In genomic region chr16:82630219-82630618, GRCh38 we compare ENCODE assay signal across 16 cellular contexts. TPM values are rescaled to one million over a fixed set of nuclear protein-coding genes. Genes with fewer than 3 reads are reported as not detected.
A peak's percentile ranks its signal among the peaks of the same experiment; 100 is the strongest.
DNase-seq lines count a peak whose midpoint lies in the region; ATAC-seq, FAIRE-seq and TF ChIP-seq lines count a peak whose summit lies in the region.
"Had no signal": no experiment of that assay in that cellular context is flagged by ENCODE, and none has a peak within 500 bp of the region (broad histone marks: within the 10 kb centered on the region; RNA-seq: fewer than 3 reads in every experiment).

No MANE protein-coding gene starts in this region.

- H3K36me3 ChIP-seq in brain microvascular endothelial cell (replicated peaks): no peaks in the 10 kb centered on the region
- peaks cover 38% of the 10 kb centered on the region for H3K36me3 ChIP-seq in mesodermal cell (ENCODE audit: control insufficient read depth, insufficient read depth, low read length)
- H3K36me3 ChIP-seq in upper lobe of left lung: no peaks in the 10 kb centered on the region

- H3K4me1 Mint-ChIP-seq in HFFc6 (ENCODE audit: low read depth): peaks cover 70% of the 10 kb centered on the region

- H3K27ac Mint-ChIP-seq in HFFc6: peak overlapping the region; percentile 86
- H3K27ac Mint-ChIP-seq: activated CD4-positive, alpha-beta memory T cell treated with anti-CD3 and anti-CD28 coated beads, Interleukin-2, amount 10 ng/mL, durations not matched to agents 7 days and 5 days; activated T-helper 2 cell treated with anti-CD3 and anti-CD28 coated beads, Interferon-gamma antibody, Interleukin-2, Interleukin-4, amounts not matched to agents 10 μg/mL and 5 μg/mL and 100 μg/mL, durations not matched to agents 14 hours and 24 hours and 36 hours; effector memory CD8-positive, alpha-beta T cell had no signal

- FAIRE-seq in A549 (lab: Jason Lieb, UNC): no peak

- POLR2A ChIA-PET in A549 (lab: Yijun Ruan, JAX): no interaction called here

- CTCF ChIA-PET in A549 (lab: Yijun Ruan, JAX): interaction anchor here (1.0 to 2.1 kb wide), 10 partner anchors 9 to 726 kb away, joined by 3 to 5 read pairs (median 4); no protein-coding TSS in a partner anchor

- H3K9me3 Mint-ChIP-seq in HFFc6: no peaks in the 10 kb centered on the region
- H3K9me3 Mint-ChIP-seq: activated CD4-positive, alpha-beta memory T cell treated with anti-CD3 and anti-CD28 coated beads, Interleukin-2, amount 10 ng/mL, durations not matched to agents 7 days and 5 days; activated T-helper 2 cell treated with anti-CD3 and anti-CD28 coated beads, Interferon-gamma antibody, Interleukin-2, Interleukin-4, amounts not matched to agents 10 μg/mL and 5 μg/mL and 100 μg/mL, durations not matched to agents 14 hours and 24 hours and 36 hours; effector memory CD8-positive, alpha-beta T cell had no signal

- H3K27me3 Mint-ChIP-seq in HFFc6 (ENCODE audit: insufficient read depth): peaks cover 7% of the 10 kb centered on the region

- H3K4me1 ChIP-seq in A549 (0 out of 3 replicates have a peak, but pooled peaks cover 9% of the 10 kb centered on the region), mesodermal cell (ENCODE audit: control insufficient read depth, insufficient read depth, low read length, poor library complexity, severe bottlenecking) (peaks cover 61% of the 10 kb centered on the region), upper lobe of left lung (peaks cover 0 to 20% (median 14%) of the 10 kb centered on the region in 4 donors)

- TF ChIP-seq EP300 in A549 (IDR thresholded peaks at IDR 0.05) (no peak), upper lobe of left lung (IDR thresholded peaks at IDR 0.05) (no peak)

- peak overlapping the region; percentile 73 for H3K4me3 Mint-ChIP-seq in HFFc6
- H3K4me3 Mint-ChIP-seq: activated CD4-positive, alpha-beta memory T cell treated with anti-CD3 and anti-CD28 coated beads, Interleukin-2, amount 10 ng/mL, durations not matched to agents 7 days and 5 days; effector memory CD8-positive, alpha-beta T cell had no signal

- peak overlapping the region; percentile 43 for H3K4me2 ChIP-seq in A549
- H3K4me2 ChIP-seq: hepatocyte had no signal

- peaks cover 5% of the 10 kb centered on the region; the same call in 1 of the 2 replicates for H3K36me3 Mint-ChIP-seq in HFFc6 (ENCODE audit: low read depth)

- H3K27me3 ChIP-seq in brain microvascular endothelial cell (replicated peaks) (no peaks in the 10 kb centered on the region), upper lobe of left lung (peaks cover 0 to 16% (median 11%) of the 10 kb centered on the region in 4 donors)

- H3K4me3 ChIP-seq in A549: no peak overlapping the region
- H3K4me3 ChIP-seq in brain microvascular endothelial cell (ENCODE audit: low read depth, low read length): no peak overlapping the region
- H3K4me3 ChIP-seq in mesodermal cell (ENCODE audit: extremely low read depth, insufficient read depth, low read length, poor library complexity, severe bottlenecking): peak overlapping the region; percentile 16
- H3K4me3 ChIP-seq in upper lobe of left lung: no peak overlapping the region
- H3K4me3 ChIP-seq: body of pancreas, hepatocyte, lung had no signal

- H3K9me3 ChIP-seq in A549 (no peaks in the 10 kb centered on the region), mesodermal cell (ENCODE audit: control insufficient read depth, low read length) (peaks cover 9% of the 10 kb centered on the region), upper lobe of left lung (no peaks in the 10 kb centered on the region)
- H3K9me3 ChIP-seq: body of pancreas had no signal

- no peak for TF ChIP-seq RAD21 in A549 (conservative IDR thresholded peaks at IDR 0.05 in 1 of 2, IDR thresholded peaks at IDR 0.05 in 1 of 2)

- no peak for DNase-seq in A549 (ENCODE audit: low read depth in 1 of 2, low spot score in 1 of 2)
- DNase-seq in HFFc6: peak; percentile 30
- no peak for DNase-seq in brain microvascular endothelial cell
- no peak for DNase-seq in HPDE6-E6E7 (ENCODE audit: extremely low spot score)
- DNase-seq in NCI-H510A treated with DMSO at 0.1 percent for 48 hours (lab: John Stamatoyannopoulos, UW): no peak
- no peak for DNase-seq in upper lobe of left lung
- DNase-seq: activated CD4-positive, alpha-beta memory T cell treated with anti-CD3 and anti-CD28 coated beads, Interleukin-2, amount 10 ng/mL, durations not matched to agents 7 days and 5 days; body of pancreas; effector memory CD8-positive, alpha-beta T cell; NCI-H1105; Right ventricle myocardium superior had no signal

- ATAC-seq in A549 (no peak), upper lobe of left lung (ENCODE audit: low FRiP score in 2 of 2) (no peak), HG03520 (IDR thresholded peaks at IDR 0.05; ENCODE audit: unreplicated experiment) (no peak)
- ATAC-seq: body of pancreas; effector memory CD8-positive, alpha-beta T cell had no signal

- no peak for TF ChIP-seq POLR2A in A549 (IDR thresholded peaks at IDR 0.05; ENCODE audit: low read length)
- TF ChIP-seq POLR2A in upper lobe of left lung (IDR thresholded peaks at IDR 0.05): no peak

- WGBS in A549 (ENCODE audit: missing lambda C conversion rate): 30% methylated on average over 2 of the region's 2 CpGs
- WGBS in mesodermal cell (ENCODE audit: insufficient coverage in 2 of 2), 2 experiments: no CpG with 5 or more reads among the region's 2 CpGs
- WGBS in upper lobe of left lung, 2 donors: 41 to 48% methylated on average over 2 of the region's 2 CpGs

- TF ChIP-seq CTCF in A549 (IDR thresholded peaks at IDR 0.05) (no peak), HFFc6 (IDR thresholded peaks at IDR 0.05) (no peak), brain microvascular endothelial cell (IDR thresholded peaks at IDR 0.05; ENCODE audit: low read depth, low read length, missing control alignments) (no peak), upper lobe of left lung (IDR thresholded peaks at IDR 0.05) (no peak)

- H3K27ac ChIP-seq in A549: no peak overlapping the region
- H3K27ac ChIP-seq in brain microvascular endothelial cell: peak overlapping the region; percentile 81
- peak overlapping the region; percentile 98 for H3K27ac ChIP-seq in mesodermal cell (ENCODE audit: low read depth, low read length, severe bottlenecking)
- H3K27ac ChIP-seq in upper lobe of left lung: no peak overlapping the region
- H3K27ac ChIP-seq: body of pancreas, hepatocyte had no signal

- in situ Hi-C loops in brain microvascular endothelial cell (cut with HindIII; ENCODE audit: low pct_ligation_motif_present, low sequenced_read_pairs): loop anchor here (25.0 kb wide), 1 partner anchor 432 kb away; no protein-coding TSS in a partner anchor

TF ChIP-seq in A549, 52 proteins besides CTCF, POLR2A, EP300 and RAD21:
- TF ChIP-seq FOSB (CRISPR knock-in tag; IDR thresholded peaks at IDR 0.05): no peak
- TF ChIP-seq ZFP36 (IDR thresholded peaks at IDR 0.05; ENCODE audit: borderline replicate concordance, partially characterized antibody): no peak
- TF ChIP-seq PHF8 (IDR thresholded peaks at IDR 0.05; ENCODE audit: borderline replicate concordance, low read depth): no peak
- no peak for TF ChIP-seq KDM5A (IDR thresholded peaks at IDR 0.05)
- TF ChIP-seq BHLHE40 (IDR thresholded peaks at IDR 0.05; ENCODE audit: low read depth, low read length): no peak
- TF ChIP-seq SMC3 (IDR thresholded peaks at IDR 0.05): no peak
- TF ChIP-seq PBX3 (IDR thresholded peaks at IDR 0.05): no peak
- no peak for TF ChIP-seq NPAS2 (CRISPR knock-in tag; IDR thresholded peaks at IDR 0.05; ENCODE audit: borderline replicate concordance)
- no peak for TF ChIP-seq RARB (CRISPR knock-in tag; IDR thresholded peaks at IDR 0.05)
- TF ChIP-seq ZC3H11A (IDR thresholded peaks at IDR 0.05): no peak
- no peak for TF ChIP-seq RNF2 (IDR thresholded peaks at IDR 0.05; ENCODE audit: borderline replicate concordance, low read depth)
- TF ChIP-seq ATOH8 (CRISPR knock-in tag; IDR thresholded peaks at IDR 0.05; ENCODE audit: low read depth): no peak
- no peak for TF ChIP-seq JUNB (IDR thresholded peaks at IDR 0.05)
- no peak for TF ChIP-seq RFX5 (IDR thresholded peaks at IDR 0.05)
- no peak for TF ChIP-seq HDAC2 (IDR thresholded peaks at IDR 0.05)
- TF ChIP-seq HEYL (CRISPR knock-in tag; IDR thresholded peaks at IDR 0.05): no peak
TF ChIP-seq in A549: peak in this region for 0.

RNA-seq across cellular contexts. Expression of gene CDH13, which starts 3.5 kb away (rescaled TPM):
- polyA plus RNA-seq in A549 (2011; rRNA removed) (not detected in 2 replicates), A549 (2017; fragmentation: RNase III; extraction: RNeasy Plus Mini Kit Qiagen cat#74134 plus additional on column Dnase treatment) (not detected in 3 replicates)
- not detected in 2 replicates for polyA plus RNA-seq in A549 (2012; cell fraction: cytosol; rRNA removed)
- not detected in 2 replicates for polyA plus RNA-seq in A549 (2012; cell fraction: nucleus; rRNA removed)
- not detected in 2 replicates for polyA minus RNA-seq in A549 (2011; rRNA and poly(A)+ RNA removed)
- total RNA-seq in HFFc6 (2021; fragmentation: NEBNext Ultra II Directional; extraction: Animal tissue kit (Norgen Biotek cat#: 25700)): 10 to 100 TPM in 2 of 6 experiments, 1 to 10 TPM in 4; 3.6 to 14.7 (median 4.7) TPM
- 160 TPM for polyA plus RNA-seq in mesodermal cell (2013, experiment 1 of 2)
- polyA plus RNA-seq in mesodermal cell (2013, experiment 2 of 2): 121 TPM
- total RNA-seq in upper lobe of left lung: 10 to 100 TPM; 11.3 to 39.8 (median 19.9) TPM
- total RNA-seq: activated CD4-positive, alpha-beta memory T cell treated with anti-CD3 and anti-CD28 coated beads, Interleukin-2, amount 10 ng/mL, durations not matched to agents 7 days and 5 days; activated T-helper 2 cell treated with anti-CD3 and anti-CD28 coated beads, Interferon-gamma antibody, Interleukin-2, Interleukin-4, amounts not matched to agents 10 μg/mL and 5 μg/mL and 100 μg/mL, durations not matched to agents 14 hours and 24 hours and 36 hours had no signal

Comparison
In these comparisons a context has a peak if more than half of its experiments do, and no peak if none do; other contexts are left out.
1. H3K27ac ChIP-seq: peak in brain microvascular endothelial cell (single experiment) and mesodermal cell (single experiment); none in A549 (0 of 2) and upper lobe of left lung (0 of 4).